18 cellular contexts compared by ENCODE assay signal in the genomic region with DNA sequence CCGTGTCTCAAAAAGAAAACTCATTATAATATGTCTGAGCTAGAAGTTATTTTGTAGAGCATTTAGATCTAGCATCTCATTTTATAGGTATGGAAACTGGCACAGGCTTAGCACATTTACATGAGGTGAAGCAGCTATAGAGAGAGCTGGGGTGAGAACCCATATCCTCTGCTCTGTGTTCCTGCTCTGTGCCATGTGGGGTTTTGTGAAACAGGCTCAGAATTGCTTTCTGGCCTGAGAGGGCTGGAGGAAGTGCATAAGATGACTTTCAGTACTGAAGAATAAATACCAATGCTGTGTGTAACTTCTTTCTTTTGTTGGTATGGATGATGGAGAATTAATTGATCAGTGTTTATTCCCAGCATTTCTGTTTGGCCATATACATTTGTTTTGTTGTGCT.
DNase-seq lines count a peak whose midpoint lies in the region; ATAC-seq, FAIRE-seq and TF ChIP-seq lines count a peak whose summit lies in the region.
"Had no signal": no experiment of that assay in that cellular context is flagged by ENCODE, and none has a peak within 500 bp of the region (broad histone marks: within the 10 kb centered on the region; RNA-seq: fewer than 3 reads in every experiment).

No MANE protein-coding gene starts in this region.

- no peak for TF ChIP-seq POLR2A in GM12891 (IDR thresholded peaks at IDR 0.05; ENCODE audit: low read depth, low read length)

- DNase-seq in GM12891 (ENCODE audit: insufficient read length, low spot score) (no peak), immature natural killer cell (no peak), NCI-H69 (lab: John Stamatoyannopoulos, UW) (no peak), NCI-H1092 treated with DMSO at 0.1 percent for 48 hours (lab: John Stamatoyannopoulos, UW) (no peak), kidney glomerular epithelial cell (lab: John Stamatoyannopoulos, UW) (no peak)
- DNase-seq: activated T-cell treated with anti-CD3 and anti-CD28 coated beads, Interleukin-2, amount 50 U/mL, for 48 hours; DMS79 treated with DMSO at 0.1 percent for 48 hours; foreskin melanocyte; KG1; NCI-H2029; stimulated activated CD4-positive, alpha-beta T cell treated with anti-CD3 and anti-CD28 coated beads, Interleukin-4, amount 100 ng/mL, for 24 hours; stimulated activated naive CD8-positive, alpha-beta T cell treated with anti-CD3 and anti-CD28 coated beads, Interleukin-15, amount 100 ng/mL, for 72 hours had no signal

- ATAC-seq in GM19452 (IDR thresholded peaks at IDR 0.05; ENCODE audit: unreplicated experiment) (peak; percentile 52), HG02759 (IDR thresholded peaks at IDR 0.05; ENCODE audit: unreplicated experiment) (peak; percentile 47), HG03457 (IDR thresholded peaks at IDR 0.05; ENCODE audit: unreplicated experiment) (peak; percentile 47)
- ATAC-seq: stimulated activated naive CD8-positive, alpha-beta T cell treated with anti-CD3 and anti-CD28 coated beads, Interleukin-15, amount 100 ng/mL, for 72 hours; WTC11 had no signal

- peaks cover 0 to 2% (median 0%) of the 10 kb centered on the region in 3 donors for H3K27me3 Mint-ChIP-seq in immature natural killer cell (ENCODE audit: low read depth in 3 of 3)
- H3K27me3 Mint-ChIP-seq: stimulated activated naive CD8-positive, alpha-beta T cell treated with anti-CD3 and anti-CD28 coated beads, Interleukin-15, amount 100 ng/mL, for 72 hours had no signal

- peak; percentile 28 for FAIRE-seq in GM12891 (lab: Jason Lieb, UNC)
- FAIRE-seq: astrocyte, islet of Langerhans had no signal

- H3K4me1 Mint-ChIP-seq in immature natural killer cell: peaks cover 14 to 30% of the 10 kb centered on the region in 2 donors

- H3K36me3 Mint-ChIP-seq in immature natural killer cell: peaks cover 0 to 4% (median 4%) of the 10 kb centered on the region in 3 donors
- H3K36me3 Mint-ChIP-seq: WTC11 had no signal

- no peak overlapping the region for H3K4me3 Mint-ChIP-seq in immature natural killer cell
- H3K4me3 Mint-ChIP-seq: stimulated activated naive CD8-positive, alpha-beta T cell treated with anti-CD3 and anti-CD28 coated beads, Interleukin-15, amount 100 ng/mL, for 72 hours; WTC11 had no signal

- H3K9me3 Mint-ChIP-seq in immature natural killer cell: no peaks in the 10 kb centered on the region
- H3K9me3 Mint-ChIP-seq: stimulated activated naive CD8-positive, alpha-beta T cell treated with anti-CD3 and anti-CD28 coated beads, Interleukin-15, amount 100 ng/mL, for 72 hours; WTC11 had no signal

- peak overlapping the region in 1 of 6 donors; percentile 41 for H3K27ac Mint-ChIP-seq in immature natural killer cell
- H3K27ac Mint-ChIP-seq: stimulated activated naive CD8-positive, alpha-beta T cell treated with anti-CD3 and anti-CD28 coated beads, Interleukin-15, amount 100 ng/mL, for 72 hours; WTC11 had no signal

TF ChIP-seq in GM12891, 5 proteins besides CTCF, POLR2A, EP300 and RAD21:
- no peak for TF ChIP-seq PAX5 (IDR thresholded peaks at IDR 0.05; ENCODE audit: insufficient read depth, low read length, severe bottlenecking)
- TF ChIP-seq SPI1 (IDR thresholded peaks at IDR 0.05; ENCODE audit: low read depth, low read length): peak; percentile 25; the same call in 1 of the 2 replicates
